In genomic region chr3:47799733-47800132, GRCh38 we compare ENCODE assay signal across 1 cellular context.
TF ChIP-seq lines count a peak whose summit lies in the region.

No MANE protein-coding gene starts in this region.

TF ChIP-seq in HCT116, 20 proteins besides CTCF, POLR2A, EP300 and RAD21 (continued from another document):
- TF ChIP-seq, protein P1, sequence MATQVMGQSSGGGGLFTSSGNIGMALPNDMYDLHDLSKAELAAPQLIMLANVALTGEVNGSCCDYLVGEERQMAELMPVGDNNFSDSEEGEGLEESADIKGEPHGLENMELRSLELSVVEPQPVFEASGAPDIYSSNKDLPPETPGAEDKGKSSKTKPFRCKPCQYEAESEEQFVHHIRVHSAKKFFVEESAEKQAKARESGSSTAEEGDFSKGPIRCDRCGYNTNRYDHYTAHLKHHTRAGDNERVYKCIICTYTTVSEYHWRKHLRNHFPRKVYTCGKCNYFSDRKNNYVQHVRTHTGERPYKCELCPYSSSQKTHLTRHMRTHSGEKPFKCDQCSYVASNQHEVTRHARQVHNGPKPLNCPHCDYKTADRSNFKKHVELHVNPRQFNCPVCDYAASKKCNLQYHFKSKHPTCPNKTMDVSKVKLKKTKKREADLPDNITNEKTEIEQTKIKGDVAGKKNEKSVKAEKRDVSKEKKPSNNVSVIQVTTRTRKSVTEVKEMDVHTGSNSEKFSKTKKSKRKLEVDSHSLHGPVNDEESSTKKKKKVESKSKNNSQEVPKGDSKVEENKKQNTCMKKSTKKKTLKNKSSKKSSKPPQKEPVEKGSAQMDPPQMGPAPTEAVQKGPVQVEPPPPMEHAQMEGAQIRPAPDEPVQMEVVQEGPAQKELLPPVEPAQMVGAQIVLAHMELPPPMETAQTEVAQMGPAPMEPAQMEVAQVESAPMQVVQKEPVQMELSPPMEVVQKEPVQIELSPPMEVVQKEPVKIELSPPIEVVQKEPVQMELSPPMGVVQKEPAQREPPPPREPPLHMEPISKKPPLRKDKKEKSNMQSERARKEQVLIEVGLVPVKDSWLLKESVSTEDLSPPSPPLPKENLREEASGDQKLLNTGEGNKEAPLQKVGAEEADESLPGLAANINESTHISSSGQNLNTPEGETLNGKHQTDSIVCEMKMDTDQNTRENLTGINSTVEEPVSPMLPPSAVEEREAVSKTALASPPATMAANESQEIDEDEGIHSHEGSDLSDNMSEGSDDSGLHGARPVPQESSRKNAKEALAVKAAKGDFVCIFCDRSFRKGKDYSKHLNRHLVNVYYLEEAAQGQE (IDR thresholded peaks at IDR 0.05; ENCODE audit: low read depth): no peak
- TF ChIP-seq JUND (IDR thresholded peaks at IDR 0.05) (no peak), CBX3 (IDR thresholded peaks at IDR 0.05; ENCODE audit: low read depth) (no peak), EZH2 (IDR thresholded peaks at IDR 0.05) (no peak), ELF1 (IDR thresholded peaks at IDR 0.05; ENCODE audit: borderline replicate concordance, low read depth) (no peak), ZBTB33 (IDR thresholded peaks at IDR 0.05; ENCODE audit: extremely low read depth, insufficient replicate concordance, low read length) (no peak), FOSL1 (IDR thresholded peaks at IDR 0.05; ENCODE audit: low read depth) (no peak)
